ENCODE assay signal across 8 cellular contexts in genomic region chr7:44082541-44083207, GRCh38. TPM values are rescaled to one million over a fixed set of nuclear protein-coding genes. Genes with fewer than 3 reads are reported as not detected.
DNase-seq lines count a peak whose midpoint lies in the region; ATAC-seq, FAIRE-seq and TF ChIP-seq lines count a peak whose summit lies in the region.

No MANE protein-coding gene starts in this region.

- no peaks in the 10 kb centered on the region for H3K4me1 ChIP-seq in MM.1S (ENCODE audit: low read length)
- peaks cover under 1% of the 10 kb centered on the region for H3K4me1 ChIP-seq in foreskin keratinocyte
- H3K4me1 ChIP-seq in neural progenitor cell: no peaks in the 10 kb centered on the region
- H3K4me1 ChIP-seq in stomach smooth muscle (ENCODE audit: control insufficient read depth, insufficient read depth, low read length): peaks cover 20% of the 10 kb centered on the region

- peak overlapping the region; percentile 83 for H3K4me2 ChIP-seq in MM.1S (ENCODE audit: low read depth, low read length)
- peak overlapping the region; percentile 75 for H3K4me2 ChIP-seq in neural progenitor cell

- peak overlapping the region; percentile 92 for H3K4me3 Mint-ChIP-seq in neural progenitor cell

- peak overlapping the region; percentile 65 for H3K4me3 ChIP-seq in MM.1S (ENCODE audit: low read length)
- H3K4me3 ChIP-seq in neural progenitor cell: peak overlapping the region; percentile 78
- H3K4me3 ChIP-seq in stomach smooth muscle (ENCODE audit: low read length in 2 of 2): peak overlapping the region; percentile 80 to 89

- DNase-seq in HCEC 1CT (peak; percentile 100), MM.1S (peak; percentile 99), SHP77 treated with DMSO at 0.1 percent for 48 hours (lab: John Stamatoyannopoulos, UW) (peak; percentile 99), activated gamma-delta T cell treated with Interleukin-2 at 50 U/mL for 16 hours (peak; percentile 97), foreskin keratinocyte (peak; percentile 94 to 96), neural progenitor cell (ENCODE audit: low spot score) (peak; percentile 99)

- H3K27me3 Mint-ChIP-seq in neural progenitor cell (ENCODE audit: insufficient read depth, low read depth): peaks cover 2% of the 10 kb centered on the region

- H3K9ac ChIP-seq in MM.1S (ENCODE audit: low read length) (peak overlapping the region; percentile 65), neural progenitor cell (no peak overlapping the region), stomach smooth muscle (ENCODE audit: low read length in 2 of 2) (peak overlapping the region; percentile 57 to 73)

- H3K27ac ChIP-seq in MM.1S (ENCODE audit: low read length): peak overlapping the region; percentile 36; the same call in 1 of the 2 replicates
- no peak overlapping the region for H3K27ac ChIP-seq in foreskin keratinocyte
- H3K27ac ChIP-seq in neural progenitor cell: no peak overlapping the region
- H3K27ac ChIP-seq in stomach smooth muscle (ENCODE audit: low read length): peak overlapping the region; percentile 71

- H3K36me3 ChIP-seq in MM.1S (replicated peaks; ENCODE audit: insufficient read depth, low read length) (no peaks in the 10 kb centered on the region), neural progenitor cell (no peaks in the 10 kb centered on the region), stomach smooth muscle (ENCODE audit: control insufficient read depth in 2 of 2, insufficient read depth in 2 of 2, low read length in 2 of 2) (peaks cover 14 to 21% of the 10 kb centered on the region in 2 donors)

- no peak for TF ChIP-seq CTCF in MM.1S (IDR thresholded peaks at IDR 0.05; ENCODE audit: low read length)
- TF ChIP-seq CTCF in foreskin keratinocyte (conservative IDR thresholded peaks at IDR 0.05): no peak
- TF ChIP-seq CTCF in neural progenitor cell (IDR thresholded peaks at IDR 0.05): no peak

- peaks cover 7% of the 10 kb centered on the region for H3K36me3 Mint-ChIP-seq in neural progenitor cell

- H3K9me3 ChIP-seq in MM.1S (replicated peaks; ENCODE audit: insufficient read depth, low read length) (no peaks in the 10 kb centered on the region), neural progenitor cell (ENCODE audit: low read depth) (no peaks in the 10 kb centered on the region), stomach smooth muscle (ENCODE audit: control insufficient read depth in 2 of 2, low read length in 2 of 2) (no peaks in the 10 kb centered on the region)

- H3K4me1 Mint-ChIP-seq in neural progenitor cell: peaks cover 7% of the 10 kb centered on the region

- H3K27ac Mint-ChIP-seq in neural progenitor cell: no peak overlapping the region

- H2AFZ ChIP-seq in MM.1S (ENCODE audit: low read length) (peak overlapping the region; percentile 84), neural progenitor cell (replicated peaks) (peak overlapping the region; percentile 75)

- H3K27me3 ChIP-seq in MM.1S (replicated peaks; ENCODE audit: insufficient read depth, low read length): 0 out of 2 replicates have a peak, but pooled peaks cover 4% of the 10 kb centered on the region
- no peaks in the 10 kb centered on the region for H3K27me3 ChIP-seq in foreskin keratinocyte
- peaks cover 18% of the 10 kb centered on the region for H3K27me3 ChIP-seq in neural progenitor cell
- no peaks in the 10 kb centered on the region for H3K27me3 ChIP-seq in stomach smooth muscle (ENCODE audit: control insufficient read depth in 1 of 2, insufficient read depth in 2 of 2, low read length in 2 of 2)

- no peaks in the 10 kb centered on the region for H4K20me1 ChIP-seq in MM.1S (ENCODE audit: insufficient read depth, low read length)
- H4K20me1 ChIP-seq in neural progenitor cell (ENCODE audit: low read depth): no peaks in the 10 kb centered on the region

- peaks cover 9% of the 10 kb centered on the region for H3F3A ChIP-seq in MM.1S (ENCODE audit: insufficient read depth, low read length)
- peaks cover 7% of the 10 kb centered on the region for H3F3A ChIP-seq in neural progenitor cell (ENCODE audit: low read depth)

- H3K9me2 ChIP-seq in MM.1S (replicated peaks; ENCODE audit: insufficient read depth, low read length): no peaks in the 10 kb centered on the region

- ATAC-seq in foreskin keratinocyte: peak; percentile 96

- H3K9me3 Mint-ChIP-seq in neural progenitor cell: no peaks in the 10 kb centered on the region

- peaks cover 9% of the 10 kb centered on the region; the same call in 1 of the 2 replicates for H3K79me2 ChIP-seq in MM.1S (ENCODE audit: low read length)
- peaks cover 7% of the 10 kb centered on the region for H3K79me2 ChIP-seq in neural progenitor cell (ENCODE audit: low read depth)

- peak; percentile 91 for FAIRE-seq in G401.6 (lab: Jason Lieb, UNC)

RNA-seq across cellular contexts. Expression of gene POLM, which starts 0.3 kb away (rescaled TPM):
- 11.1 and 11.9 TPM in 2 replicates for total RNA-seq in foreskin keratinocyte
- 9.6 and 9.8 TPM in 2 replicates for polyA plus RNA-seq in foreskin keratinocyte
- 5.9 and 16.4 TPM in 2 replicates for total RNA-seq in neural progenitor cell (ENCODE audit: low replicate concordance)

RNA-seq across cellular contexts. Expression of gene PGAM2, which starts 17.3 kb away (rescaled TPM):
- total RNA-seq in foreskin keratinocyte (0.11 TPM in 1 of 2 replicates, not detected in the other), neural progenitor cell (ENCODE audit: low replicate concordance) (11.2 and 11.3 TPM in 2 replicates)
- polyA plus RNA-seq in foreskin keratinocyte: 0.08 TPM in 1 of 2 replicates, not detected in the other

RNA-seq across cellular contexts. Expression of gene AEBP1, which starts 21.5 kb away (rescaled TPM):
- 7.3 and 11.6 TPM in 2 replicates for total RNA-seq in foreskin keratinocyte
- 7.9 and 15.5 TPM in 2 replicates for polyA plus RNA-seq in foreskin keratinocyte
- total RNA-seq in neural progenitor cell (ENCODE audit: low replicate concordance): 4.5 and 16.7 TPM in 2 replicates

RNA-seq across cellular contexts. Expression of gene DBNL, which starts 38.2 kb away (rescaled TPM):
- total RNA-seq in foreskin keratinocyte: 140 and 145 TPM in 2 replicates
- polyA plus RNA-seq in foreskin keratinocyte: 143 and 150 TPM in 2 replicates
- total RNA-seq in neural progenitor cell (ENCODE audit: low replicate concordance): 31.4 and 59.5 TPM in 2 replicates

RNA-seq across cellular contexts. Expression of gene POLD2, which starts 40.7 kb away (rescaled TPM):
- total RNA-seq in foreskin keratinocyte (183 and 206 TPM in 2 replicates), neural progenitor cell (ENCODE audit: low replicate concordance) (126 and 232 TPM in 2 replicates)
- 235 and 262 TPM in 2 replicates for polyA plus RNA-seq in foreskin keratinocyte

Comparison
In these comparisons a context has a peak if more than half of its experiments do, and no peak if none do; other contexts are left out.
1. H3K27ac ChIP-seq: peak in MM.1S (single experiment) and stomach smooth muscle (single experiment); none in foreskin keratinocyte (single experiment) and neural progenitor cell (single experiment).
2. RNA of gene PGAM2, which starts 17.3 kb away (total RNA-seq): 11.2 to 11.3 TPM in neural progenitor cell; 0.11 TPM in foreskin keratinocyte; every median in the first group is over 10 times any median in the second.
3. Peak in every context shown above with its lines, with median percentiles within 50 percentile points of each other: DNase-seq and H3K4me3 ChIP-seq.